Comparison of ENCODE assay signal across 25 cellular contexts in genomic region chr20:24862606-24863005, GRCh38.
"Had no signal": no experiment of that assay in that cellular context is flagged by ENCODE, and none has a peak within 500 bp of the region (broad histone marks: within the 10 kb centered on the region; RNA-seq: fewer than 3 reads in every experiment).

No MANE protein-coding gene starts in this region.

- H3K4me3 ChIP-seq: left lung, lower lobe of right lung, neural progenitor cell, ovary, skin epidermis, stomach, testis, thyroid gland, transverse colon, upper lobe of right lung had no signal

- H3K9ac ChIP-seq: neural progenitor cell had no signal

- H3K4me2 ChIP-seq: neural progenitor cell had no signal

- H3K27ac ChIP-seq: left lung, lower lobe of right lung, neural progenitor cell, ovary, skin epidermis, stomach, testis, thyroid gland, transverse colon, upper lobe of right lung had no signal

- H3K27me3 ChIP-seq: left lung, neural progenitor cell, ovary, stomach, testis, thyroid gland, transverse colon, upper lobe of right lung had no signal

- H3K9me3 ChIP-seq: ovary, testis, thyroid gland, upper lobe of right lung had no signal

- H3K4me1 ChIP-seq: left lung, lower lobe of right lung, neural progenitor cell, stomach, testis, thyroid gland, transverse colon, upper lobe of right lung had no signal

- DNase-seq: hypothalamus; immature natural killer cell; kidney; left colon; left lung; lower lobe of right lung; mesenchymal stem cell; naive B cell; natural killer cell; nephron progenitor cell; ovary; right cardiac atrium; stimulated activated CD4-positive, alpha-beta T cell treated with anti-CD3 and anti-CD28 coated beads, Interleukin-12 subunit alpha, Interleukin-12 subunit beta, amount 100 ng/mL, for 4 hours; stimulated activated CD4-positive, alpha-beta T cell treated with anti-CD3 and anti-CD28 coated beads, Interleukin-15, amount 100 ng/mL, for 24 hours; stimulated activated CD4-positive, alpha-beta T cell treated with anti-CD3 and anti-CD28 coated beads, Interleukin-2, amount 100 ng/mL, for 24 hours; stimulated activated CD4-positive, alpha-beta T cell treated with anti-CD3 and anti-CD28 coated beads, Interleukin-4, amount 100 ng/mL, for 1 hour; stimulated activated naive B cell treated with anti-CD40 and anti-IgM and Interleukin-4, amounts not matched to agents 10 μg/mL and 1 μg/mL and 100 μg/mL, for 72 hours; stimulated activated naive CD8-positive, alpha-beta T cell treated with anti-CD3 and anti-CD28 coated beads, Interleukin-15, Interleukin-2, amounts not matched to agents 100 U/mL and 50 U/mL, for 24 hours; stomach; testis; thyroid gland; transverse colon; upper lobe of right lung had no signal

- H3K36me3 ChIP-seq: left lung, lower lobe of right lung, neural progenitor cell, ovary, stomach, thyroid gland, transverse colon, upper lobe of right lung had no signal

- H2AFZ ChIP-seq: neural progenitor cell had no signal
